ENCODE assay signal across 10 cellular contexts in genomic region chr19:40519352-40520322, GRCh38. TPM values are rescaled to one million over a fixed set of nuclear protein-coding genes. Genes with fewer than 3 reads are reported as not detected.
A peak's percentile ranks its signal among the peaks of the same experiment; 100 is the strongest.
DNase-seq lines count a peak whose midpoint lies in the region; ATAC-seq and TF ChIP-seq lines count a peak whose summit lies in the region.
"Had no signal": no experiment of that assay in that cellular context is flagged by ENCODE, and none has a peak within 500 bp of the region (broad histone marks: within the 10 kb centered on the region; RNA-seq: fewer than 3 reads in every experiment).

No MANE protein-coding gene starts in this region.

- ATAC-seq in omental fat pad (ENCODE audit: low FRiP score) (no peak), HG03097 (IDR thresholded peaks at IDR 0.05; ENCODE audit: low FRiP score, unreplicated experiment) (no peak), GM19035 (IDR thresholded peaks at IDR 0.05; ENCODE audit: unreplicated experiment) (no peak)

- H3K9me3 Mint-ChIP-seq in progenitor cell of endocrine pancreas (ENCODE audit: low read depth) = no peaks in the 10 kb centered on the region

- H3K27ac Mint-ChIP-seq in progenitor cell of endocrine pancreas = no peak overlapping the region

- H3K27me3 Mint-ChIP-seq in progenitor cell of endocrine pancreas = peaks cover 49% of the 10 kb centered on the region

- DNase-seq in NCI-H1694 (lab: John Stamatoyannopoulos, UW) (peak; percentile 46), NCI-H1694 treated with DMSO at 0.1 percent for 48 hours (lab: John Stamatoyannopoulos, UW) (no peak), NCI-H2196 (lab: John Stamatoyannopoulos, UW; ENCODE audit: unreplicated experiment) (peak; percentile 85), epithelial cell of proximal tubule (ENCODE audit: low read depth) (no peak), progenitor cell of endocrine pancreas (ENCODE audit: low spot score, unreplicated experiment) (no peak), omental fat pad (ENCODE audit: low spot score) (no peak)
- DNase-seq: hypothalamus, NCI-H1092 treated with DMSO at 0.1 percent for 48 hours had no signal

- no peaks in the 10 kb centered on the region for H3K36me3 Mint-ChIP-seq in progenitor cell of endocrine pancreas (ENCODE audit: insufficient read depth)

- H3K4me3 ChIP-seq in epithelial cell of proximal tubule (ENCODE audit: low read depth, low read length) = no peak overlapping the region

- H3K4me1 Mint-ChIP-seq in progenitor cell of endocrine pancreas (ENCODE audit: low read depth) = peaks cover 1% of the 10 kb centered on the region

- TF ChIP-seq CTCF in epithelial cell of proximal tubule (conservative IDR thresholded peaks at IDR 0.05; ENCODE audit: low read depth, low read length) (peak; percentile 17), progenitor cell of endocrine pancreas (IDR thresholded peaks at IDR 0.05; ENCODE audit: unreplicated experiment) (peak; percentile 12), omental fat pad (IDR thresholded peaks at IDR 0.05) (no peak)

- no peak overlapping the region for H3K4me3 Mint-ChIP-seq in progenitor cell of endocrine pancreas (ENCODE audit: low read depth)

RNA-seq across cellular contexts. Expression of gene SPTBN4, which starts 52.8 kb away (rescaled TPM):
- total RNA-seq in epithelial cell of proximal tubule (0.14 and 0.17 TPM in 2 replicates), progenitor cell of endocrine pancreas (2.8 and 3.1 TPM in 2 replicates), omental fat pad (1 to 10 TPM; 1.4 to 3.2 (median 3.0) TPM)

RNA-seq across cellular contexts. Expression of gene BLVRB, which starts 54.1 kb away (rescaled TPM):
- total RNA-seq in epithelial cell of proximal tubule = 29.0 and 34.0 TPM in 2 replicates
- total RNA-seq in progenitor cell of endocrine pancreas = 14.0 and 16.4 TPM in 2 replicates
- 100 to 1,000 TPM; 240 to 419 (median 329) TPM for total RNA-seq in omental fat pad

RNA-seq across cellular contexts. Expression of gene SHKBP1, which starts 57.0 kb away (rescaled TPM):
- total RNA-seq in epithelial cell of proximal tubule = 108 and 113 TPM in 2 replicates
- total RNA-seq in progenitor cell of endocrine pancreas = 102 and 114 TPM in 2 replicates
- 10 to 100 TPM; 37.0 to 87.5 (median 47.8) TPM for total RNA-seq in omental fat pad

Comparison
In these comparisons a context has a peak if more than half of its experiments do, and no peak if none do; other contexts are left out.
1. DNase-seq: peak in NCI-H1694 (single experiment) and NCI-H2196 (single experiment); none in NCI-H1694 treated with DMSO at 0.1 percent for 48 hours (single experiment), epithelial cell of proximal tubule (single experiment), progenitor cell of endocrine pancreas (single experiment) and omental fat pad (single experiment).
2. CTCF ChIP-seq: peak in epithelial cell of proximal tubule (single experiment) and progenitor cell of endocrine pancreas (single experiment); none in omental fat pad (0 of 3).